In genomic region chr5:37111426-37112382, GRCh38 we compare ENCODE assay signal across 9 cellular contexts.
DNase-seq lines count a peak whose midpoint lies in the region; ATAC-seq and TF ChIP-seq lines count a peak whose summit lies in the region.
"Had no signal": no experiment of that assay in that cellular context is flagged by ENCODE, and none has a peak within 500 bp of the region (broad histone marks: within the 10 kb centered on the region; RNA-seq: fewer than 3 reads in every experiment).

No MANE protein-coding gene starts in this region.

- CTCF ChIA-PET in MCF 10A (lab: Yijun Ruan, JAX) = interaction anchor here (0.6 kb wide), 1 partner anchor 16 kb away, joined by 3 read pairs; no protein-coding TSS in a partner anchor

- no peaks in the 10 kb centered on the region for H3K9me3 ChIP-seq in upper lobe of right lung

- BruUV-seq in MCF 10A (replicated peaks; lab: Mats Ljungman, UMichigan) = no TSS peak

- no peak overlapping the region for H3K4me3 ChIP-seq in upper lobe of right lung
- H3K4me3 ChIP-seq: SK-N-MC had no signal

- H3K4me1 Mint-ChIP-seq in MCF 10A (ENCODE audit: insufficient read depth, unreplicated experiment) = no peaks in the 10 kb centered on the region

- POLR2A ChIA-PET in MCF 10A (lab: Yijun Ruan, JAX) = no interaction called here

- no peaks in the 10 kb centered on the region for H3K4me1 ChIP-seq in upper lobe of right lung

- peaks cover 30% of the 10 kb centered on the region for H3K36me3 ChIP-seq in upper lobe of right lung

- intact Hi-C loops in upper lobe of right lung (cut with DNase I) = no loop called here
- intact Hi-C loops in MCF 10A (cut with micrococcal nuclease) = no loop called here

- TF ChIP-seq CTCF in upper lobe of right lung (IDR thresholded peaks at IDR 0.05) = no peak
- no peak for TF ChIP-seq CTCF in MCF 10A (IDR thresholded peaks at IDR 0.05; ENCODE audit: unreplicated experiment)

- H3K27me3 ChIP-seq in upper lobe of right lung = no peaks in the 10 kb centered on the region

- peak overlapping the region; percentile 1 for H3K27ac ChIP-seq in upper lobe of right lung
- H3K27ac ChIP-seq: SK-N-MC had no signal

- H3K27ac Mint-ChIP-seq in MCF 10A (ENCODE audit: low read depth, unreplicated experiment) = no peak overlapping the region

- peaks cover 61% of the 10 kb centered on the region for H3K36me3 Mint-ChIP-seq in MCF 10A (ENCODE audit: insufficient read depth, unreplicated experiment)

- H3K9me3 Mint-ChIP-seq in MCF 10A (ENCODE audit: unreplicated experiment) = no peaks in the 10 kb centered on the region

- H3K4me3 Mint-ChIP-seq in MCF 10A (ENCODE audit: unreplicated experiment) = no peak overlapping the region

- no peaks in the 10 kb centered on the region for H3K27me3 Mint-ChIP-seq in MCF 10A (ENCODE audit: insufficient read depth, unreplicated experiment)

- peak; percentile 84 for ATAC-seq in HG02970 (IDR thresholded peaks at IDR 0.05; ENCODE audit: low FRiP score, unreplicated experiment)
- peak; percentile 86 for ATAC-seq in upper lobe of right lung

- peak; percentile 29 for DNase-seq in stimulated activated CD4-positive, alpha-beta T cell treated with anti-CD3 and anti-CD28 coated beads, Interleukin-15, amount 100 ng/mL, for 24 hours
- no peak for DNase-seq in stimulated activated CD4-positive, alpha-beta T cell treated with anti-CD3 and anti-CD28 coated beads, Interleukin-1b, Interleukin-23, amount 100 ng/mL, for 48 hours
- DNase-seq in RPMI7951 (ENCODE audit: low read depth) = peak; percentile 8
- no peak for DNase-seq in upper lobe of right lung
- DNase-seq in NCI-H526 treated with DMSO at 0.1 percent for 48 hours (lab: John Stamatoyannopoulos, UW) = no peak
- no peak for DNase-seq in MCF 10A (ENCODE audit: unreplicated experiment)
- no peak for DNase-seq in NCI-H187 treated with DMSO at 0.1 percent for 48 hours (lab: John Stamatoyannopoulos, UW)

Comparison
In these comparisons a context has a peak if more than half of its experiments do, and no peak if none do; other contexts are left out.
1. DNase-seq: peak in stimulated activated CD4-positive, alpha-beta T cell treated with anti-CD3 and anti-CD28 coated beads, Interleukin-15, amount 100 ng/mL, for 24 hours (single experiment) and RPMI7951 (single experiment); none in stimulated activated CD4-positive, alpha-beta T cell treated with anti-CD3 and anti-CD28 coated beads, Interleukin-1b, Interleukin-23, amount 100 ng/mL, for 48 hours (single experiment), upper lobe of right lung (single experiment), NCI-H526 treated with DMSO at 0.1 percent for 48 hours (single experiment), MCF 10A (single experiment) and NCI-H187 treated with DMSO at 0.1 percent for 48 hours (single experiment).